ENCODE assay signal across 11 cellular contexts in the genomic region with DNA sequence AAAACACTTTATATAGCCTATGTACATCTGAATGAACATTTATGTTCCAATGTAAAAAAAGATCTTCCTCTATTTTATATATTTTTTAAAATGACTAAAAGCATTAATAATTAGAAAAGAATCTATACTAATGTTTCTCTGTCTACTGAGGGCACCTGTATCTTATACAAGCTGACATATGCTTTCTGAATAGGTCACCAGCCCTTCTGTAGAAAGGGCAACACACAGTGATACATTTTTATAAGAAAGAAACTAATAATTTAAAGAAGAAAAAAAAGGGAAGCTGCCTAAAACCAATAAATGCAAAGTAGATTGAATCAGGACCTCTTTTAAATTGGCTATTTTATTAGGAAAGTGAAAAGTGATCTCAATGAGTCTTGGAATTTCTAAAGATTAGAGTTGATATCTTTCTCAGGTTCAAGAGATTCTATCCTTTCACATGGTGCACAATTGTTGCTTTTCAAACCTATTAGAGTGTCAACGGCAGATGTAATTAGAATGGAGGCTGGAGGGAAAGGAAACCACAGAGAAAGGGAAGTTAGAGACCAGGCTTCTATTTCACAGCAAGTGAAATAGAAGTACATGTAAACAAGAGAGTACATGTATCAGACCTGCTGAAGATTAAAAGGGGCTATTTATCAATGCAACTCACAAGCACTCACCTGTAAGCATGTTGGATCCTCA. TPM values are rescaled to one million over a fixed set of nuclear protein-coding genes. Genes with fewer than 3 reads are reported as not detected.
A peak's percentile ranks its signal among the peaks of the same experiment; 100 is the strongest.
DNase-seq lines count a peak whose midpoint lies in the region; ATAC-seq and TF ChIP-seq lines count a peak whose summit lies in the region.
"Had no signal": no experiment of that assay in that cellular context is flagged by ENCODE, and none has a peak within 500 bp of the region (broad histone marks: within the 10 kb centered on the region; RNA-seq: fewer than 3 reads in every experiment).

No MANE protein-coding gene starts in this region.

- H4K20me1 ChIP-seq in Karpas-422 (ENCODE audit: insufficient read depth, low read depth, low read length) (peaks cover 34% of the 10 kb centered on the region; the same call in 1 of the 2 replicates), SK-N-SH (ENCODE audit: insufficient read depth) (peaks cover 89% of the 10 kb centered on the region)

- peaks cover 66% of the 10 kb centered on the region for H3K4me1 ChIP-seq in Karpas-422 (ENCODE audit: low read length)
- peaks cover 7 to 15% of the 10 kb centered on the region in 2 experiments; a peak in 3 of 4 replicates for H3K4me1 ChIP-seq in SK-N-SH (ENCODE audit: control insufficient read depth in 1 of 2, insufficient read depth in 2 of 2, low read depth in 1 of 2, low read length in 1 of 2)

- no peaks in the 10 kb centered on the region for H3K9me3 ChIP-seq in Karpas-422 (ENCODE audit: low read length)
- no peaks in the 10 kb centered on the region for H3K9me3 ChIP-seq in SK-N-SH

- no peak for TF ChIP-seq RAD21 in SK-N-SH (IDR thresholded peaks at IDR 0.05; ENCODE audit: low read length)

- H3K9me2 ChIP-seq in Karpas-422 (replicated peaks; ENCODE audit: insufficient read depth, low read length) (no peaks in the 10 kb centered on the region), SK-N-SH (no peaks in the 10 kb centered on the region)

- H2AFZ ChIP-seq in Karpas-422 (ENCODE audit: low read length) = no peak overlapping the region
- no peak overlapping the region for H2AFZ ChIP-seq in SK-N-SH (ENCODE audit: low read depth)

- TF ChIP-seq EP300 in SK-N-SH (IDR thresholded peaks at IDR 0.05; ENCODE audit: borderline replicate concordance in 1 of 2, low read depth in 1 of 2, low read length in 1 of 2) = no peak

- H3K4me3 Mint-ChIP-seq in memory B cell (peak overlapping the region; percentile 47), WTC11 (no peak overlapping the region)

- no peak overlapping the region for H3K9ac ChIP-seq in Karpas-422 (ENCODE audit: low read length)
- no peak overlapping the region for H3K9ac ChIP-seq in SK-N-SH

- H3K27me3 Mint-ChIP-seq in memory B cell = no peaks in the 10 kb centered on the region
- H3K27me3 Mint-ChIP-seq in WTC11 (ENCODE audit: low read depth) = no peaks in the 10 kb centered on the region
- H3K27me3 Mint-ChIP-seq: T-cell had no signal

- H3K79me2 ChIP-seq in Karpas-422 (ENCODE audit: low read length) = peaks cover 97% of the 10 kb centered on the region
- peaks cover 97% of the 10 kb centered on the region for H3K79me2 ChIP-seq in SK-N-SH (ENCODE audit: insufficient read depth)

- ATAC-seq in GM18868 (IDR thresholded peaks at IDR 0.05; ENCODE audit: unreplicated experiment) = peak; percentile 87
- peak; percentile 77 for ATAC-seq in HG02623 (IDR thresholded peaks at IDR 0.05; ENCODE audit: unreplicated experiment)
- ATAC-seq in memory B cell (ENCODE audit: low read depth) = peak; percentile 94
- ATAC-seq in WTC11 = no peak

- DNase-seq in Karpas-422 = peak; percentile 70
- peak in 1 of 2 donors; percentile 30 for DNase-seq in memory B cell (ENCODE audit: low spot score in 2 of 2)
- DNase-seq in kidney tubule cell (ENCODE audit: low spot score) = no peak
- no peak for DNase-seq in occipital lobe (lab: John Stamatoyannopoulos, UW)
- no peak for DNase-seq in WTC11 (ENCODE audit: low spot score)
- no peak for DNase-seq in SK-N-SH
- DNase-seq: HCEC 1CT, T-cell had no signal

- H3K4me2 ChIP-seq in Karpas-422 (ENCODE audit: low read depth, low read length, poor library complexity, severe bottlenecking) (peak overlapping the region; percentile 54), SK-N-SH (no peak overlapping the region)

- H3K9me3 Mint-ChIP-seq in memory B cell (no peaks in the 10 kb centered on the region), WTC11 (no peaks in the 10 kb centered on the region)
- H3K9me3 Mint-ChIP-seq: T-cell had no signal

- H3K36me3 ChIP-seq in Karpas-422 (ENCODE audit: insufficient read depth, low read length) (peaks cover 76% of the 10 kb centered on the region), SK-N-SH (replicated peaks in 1 of 2; ENCODE audit: control insufficient read depth in 1 of 2, insufficient read depth in 2 of 2, low read length in 1 of 2) (peaks cover 70 to 86% of the 10 kb centered on the region in 2 experiments)

- CTCF ChIA-PET in WTC11 (lab: Charles Lee) (no interaction called here), SK-N-SH (lab: Yijun Ruan, JAX) (interaction anchor here (1.3 kb wide), 1 partner anchor 298 kb away, joined by 3 read pairs; no protein-coding TSS in a partner anchor)

- H3K4me1 Mint-ChIP-seq in memory B cell (peaks cover 45% of the 10 kb centered on the region), WTC11 (peaks cover 7% of the 10 kb centered on the region)

- WGBS in SK-N-SH (ENCODE audit: low lambda C conversion rate) = 97% methylated on average over 1 of the region's 1 CpG

- POLR2A ChIA-PET in WTC11 (lab: Charles Lee) (no interaction called here), SK-N-SH (lab: Yijun Ruan, JAX) (no interaction called here)

- H3K36me3 Mint-ChIP-seq in memory B cell = peaks cover 31% of the 10 kb centered on the region
- peaks cover 7% of the 10 kb centered on the region; the same call in 1 of the 2 replicates for H3K36me3 Mint-ChIP-seq in WTC11

- H3K4me3 ChIP-seq in Karpas-422 (ENCODE audit: low read length) = peak overlapping the region; percentile 26; the same call in 1 of the 2 replicates
- no peak overlapping the region for H3K4me3 ChIP-seq in SK-N-SH (ENCODE audit: low read depth in 2 of 2, low read length in 1 of 2)
- H3K4me3 ChIP-seq: coronary artery had no signal

- peak overlapping the region; percentile 35 for H3K27ac Mint-ChIP-seq in memory B cell
- no peak overlapping the region for H3K27ac Mint-ChIP-seq in WTC11
- H3K27ac Mint-ChIP-seq: T-cell had no signal

- peaks cover 13% of the 10 kb centered on the region for H3F3A ChIP-seq in SK-N-SH (replicated peaks; ENCODE audit: insufficient read depth)

- H3K27me3 ChIP-seq in Karpas-422 (ENCODE audit: low read length) = no peaks in the 10 kb centered on the region
- no peaks in the 10 kb centered on the region for H3K27me3 ChIP-seq in SK-N-SH (ENCODE audit: insufficient read depth)

- H3K27ac ChIP-seq in Karpas-422 (ENCODE audit: low read length) = peak overlapping the region; percentile 74
- H3K27ac ChIP-seq in SK-N-SH (ENCODE audit: low read depth in 2 of 2, low read length in 1 of 2) = no peak overlapping the region

- TF ChIP-seq CTCF in WTC11 (IDR thresholded peaks at IDR 0.05) = no peak
- TF ChIP-seq CTCF in SK-N-SH (IDR thresholded peaks at IDR 0.05) = no peak

TF ChIP-seq in WTC11, 78 proteins besides CTCF, POLR2A, EP300 and RAD21 (continues in another document):
- TF ChIP-seq GRHL2 (CRISPR knock-in tag; IDR thresholded peaks at IDR 0.05; ENCODE audit: insufficient replicate concordance, severe bottlenecking) (no peak), PRRX2 (CRISPR knock-in tag; IDR thresholded peaks at IDR 0.05) (no peak), GTF2I (CRISPR knock-in tag; conservative IDR thresholded peaks at IDR 0.05) (no peak), TEAD4 (CRISPR knock-in tag; IDR thresholded peaks at IDR 0.05) (no peak), ZNF263 (CRISPR knock-in tag; IDR thresholded peaks at IDR 0.05; ENCODE audit: low read depth) (no peak), CREB1 (CRISPR knock-in tag; IDR thresholded peaks at IDR 0.05) (no peak)
- TF ChIP-seq, protein P1, sequence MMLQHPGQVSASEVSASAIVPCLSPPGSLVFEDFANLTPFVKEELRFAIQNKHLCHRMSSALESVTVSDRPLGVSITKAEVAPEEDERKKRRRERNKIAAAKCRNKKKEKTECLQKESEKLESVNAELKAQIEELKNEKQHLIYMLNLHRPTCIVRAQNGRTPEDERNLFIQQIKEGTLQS (CRISPR knock-in tag; conservative IDR thresholded peaks at IDR 0.05) = no peak
- TF ChIP-seq, protein P2, sequence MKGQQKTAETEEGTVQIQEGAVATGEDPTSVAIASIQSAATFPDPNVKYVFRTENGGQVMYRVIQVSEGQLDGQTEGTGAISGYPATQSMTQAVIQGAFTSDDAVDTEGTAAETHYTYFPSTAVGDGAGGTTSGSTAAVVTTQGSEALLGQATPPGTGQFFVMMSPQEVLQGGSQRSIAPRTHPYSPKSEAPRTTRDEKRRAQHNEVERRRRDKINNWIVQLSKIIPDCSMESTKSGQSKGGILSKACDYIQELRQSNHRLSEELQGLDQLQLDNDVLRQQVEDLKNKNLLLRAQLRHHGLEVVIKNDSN (CRISPR knock-in tag; IDR thresholded peaks at IDR 0.05) = no peak

TF ChIP-seq in SK-N-SH, 30 proteins besides CTCF, POLR2A, EP300 and RAD21:
- TF ChIP-seq FOXJ3 (CRISPR knock-in tag; IDR thresholded peaks at IDR 0.05) (no peak), TCF12 (IDR thresholded peaks at IDR 0.05) (no peak), POLR2AphosphoS5 (IDR thresholded peaks at IDR 0.05; ENCODE audit: low read depth, low read length) (no peak), ZBTB33 (IDR thresholded peaks at IDR 0.05; ENCODE audit: borderline replicate concordance, low read depth) (no peak), GATA2 (CRISPR knock-in tag; IDR thresholded peaks at IDR 0.05) (no peak), TAF1 (IDR thresholded peaks at IDR 0.05; ENCODE audit: borderline replicate concordance, low read depth, low read length) (no peak)

RNA-seq across cellular contexts. Expression of gene MTPN, which starts 6.3 kb away (rescaled TPM):
- total RNA-seq in Karpas-422 (2014; rRNA removed; shearing (Covaris generic); ENCODE audit: low replicate concordance) = 60.5 and 140 TPM in 2 replicates
- total RNA-seq in occipital lobe (171 TPM), WTC11 (2021) (91.1 to 92.8 TPM (median 92.5 TPM) in 3 replicates)
- 135 and 155 TPM in 2 replicates for polyA plus RNA-seq in SK-N-SH (2012; rRNA removed)
- polyA plus RNA-seq in SK-N-SH (2012; cell fraction: cytosol; rRNA removed) = 199 and 225 TPM in 2 replicates
- 32.1 and 59.1 TPM in 2 replicates for polyA plus RNA-seq in SK-N-SH (2012; cell fraction: nucleus; rRNA removed)
